In genomic region chr2:222239945-222240675, GRCh38 we compare ENCODE assay signal across 22 cellular contexts. TPM values are rescaled to one million over a fixed set of nuclear protein-coding genes. Genes with fewer than 3 reads are reported as not detected.
DNase-seq lines count a peak whose midpoint lies in the region; ATAC-seq and TF ChIP-seq lines count a peak whose summit lies in the region.
"Had no signal": no experiment of that assay in that cellular context is flagged by ENCODE, and none has a peak within 500 bp of the region (broad histone marks: within the 10 kb centered on the region; RNA-seq: fewer than 3 reads in every experiment).

No MANE protein-coding gene starts in this region.

- peaks cover 61% of the 10 kb centered on the region for H3K4me1 Mint-ChIP-seq in neural crest cell
- H3K4me1 Mint-ChIP-seq: activated B cell treated with CpG ODN at 0.5 μM for 24 hours; activated T-helper 17 cell treated with anti-CD3 and anti-CD28 coated beads, Interleukin-2, amount 50 U/mL, for 72 hours had no signal

- peaks cover 10% of the 10 kb centered on the region for H3K36me3 Mint-ChIP-seq in neural crest cell (ENCODE audit: low read depth)

- peak overlapping the region; percentile 61 for H3K27ac ChIP-seq in left ventricle myocardium inferior (replicated peaks)
- H3K27ac ChIP-seq: SJCRH30 had no signal

- ATAC-seq in HG03025 (IDR thresholded peaks at IDR 0.05; ENCODE audit: low FRiP score, unreplicated experiment): no peak
- ATAC-seq: activated T-helper 17 cell treated with anti-CD3 and anti-CD28 coated beads, Interleukin-2, amount 50 U/mL, for 72 hours had no signal

- H3K9me3 Mint-ChIP-seq in neural crest cell: no peaks in the 10 kb centered on the region
- H3K9me3 Mint-ChIP-seq: activated B cell treated with CpG ODN at 0.5 μM for 24 hours had no signal

- no peaks in the 10 kb centered on the region for H3K9me3 ChIP-seq in left ventricle myocardium inferior (replicated peaks)
- H3K9me3 ChIP-seq: Caco-2, SJCRH30 had no signal

- H3K27ac Mint-ChIP-seq in neural crest cell (ENCODE audit: unreplicated experiment): no peak overlapping the region
- H3K27ac Mint-ChIP-seq: activated B cell treated with CpG ODN at 0.5 μM for 24 hours; activated T-helper 17 cell treated with anti-CD3 and anti-CD28 coated beads, Interleukin-2, amount 50 U/mL, for 72 hours had no signal

- TF ChIP-seq CTCF in left ventricle myocardium inferior (IDR thresholded peaks at IDR 0.05; ENCODE audit: borderline replicate concordance): no peak
- no peak for TF ChIP-seq CTCF in neural crest cell (conservative IDR thresholded peaks at IDR 0.05)

- peaks cover 31% of the 10 kb centered on the region for H3K27me3 ChIP-seq in left ventricle myocardium inferior (ENCODE audit: low read depth)
- H3K27me3 ChIP-seq: SJCRH30 had no signal

- H3K4me3 ChIP-seq in left ventricle myocardium inferior: peak overlapping the region; percentile 37
- H3K4me3 ChIP-seq: SJCRH30 had no signal

- CTCF ChIA-PET in HEK293T (lab: Yijun Ruan, JAX): interaction anchor here (0.6 kb wide), 1 partner anchor 12 kb away, joined by 3 read pairs; no protein-coding TSS in a partner anchor

- intact Hi-C loops in left ventricle myocardium inferior (cut with micrococcal nuclease): no loop called here

- H3K27me3 Mint-ChIP-seq in neural crest cell (ENCODE audit: low read depth): peaks cover 74% of the 10 kb centered on the region

- DNase-seq in HEK293T (ENCODE audit: extremely low spot score) (peak; percentile 38), NCI-H748 treated with DMSO at 0.1 percent for 48 hours (lab: John Stamatoyannopoulos, UW) (peak; percentile 25), left ventricle myocardium inferior (peak; percentile 29), neural crest cell (ENCODE audit: low read depth, low spot score) (no peak), NCI-H1105 (lab: John Stamatoyannopoulos, UW) (no peak), middle frontal gyrus (ENCODE audit: extremely low spot score, low spot score) (no peak)
- DNase-seq: activated B cell treated with CpG ODN at 0.5 μM for 24 hours; activated CD8-positive, alpha-beta memory T cell treated with anti-CD3 and anti-CD28 coated beads for 24 hours; AML-193; central memory CD4-positive, alpha-beta T cell; effector memory CD4-positive, alpha-beta T cell; Karpas-422; NCI-H146; NCI-H446 treated with DMSO at 0.1 percent for 48 hours; OCI-M1; posterior cingulate gyrus; SJCRH30; T-helper 2 cell had no signal

- no peaks in the 10 kb centered on the region for H3K36me3 ChIP-seq in left ventricle myocardium inferior

- peak overlapping the region; percentile 32 for H3K4me3 Mint-ChIP-seq in neural crest cell
- H3K4me3 Mint-ChIP-seq: activated B cell treated with CpG ODN at 0.5 μM for 24 hours; activated T-helper 17 cell treated with anti-CD3 and anti-CD28 coated beads, Interleukin-2, amount 50 U/mL, for 72 hours had no signal

- POLR2A ChIA-PET in HEK293T (lab: Yijun Ruan, JAX): no interaction called here

- peaks cover 11% of the 10 kb centered on the region for H3K4me1 ChIP-seq in left ventricle myocardium inferior
- H3K4me1 ChIP-seq: Caco-2, SJCRH30 had no signal

TF ChIP-seq in HEK293T, 16 proteins besides CTCF, POLR2A, EP300 and RAD21:
- peak; percentile 50 for TF ChIP-seq L3MBTL2 (conservative IDR thresholded peaks at IDR 0.05)
- TF ChIP-seq FOXK2 (IDR thresholded peaks at IDR 0.05): no peak

RNA-seq across cellular contexts. Expression of gene PAX3, which starts 58.7 kb away (rescaled TPM):
- total RNA-seq in left ventricle myocardium inferior (0.30 TPM), neural crest cell (52.1 and 52.2 TPM in 2 replicates)
- total RNA-seq: activated B cell treated with CpG ODN at 0.5 μM for 24 hours; activated T-helper 17 cell treated with anti-CD3 and anti-CD28 coated beads, Interleukin-2, amount 50 U/mL, for 72 hours; Caco-2; liver had no signal

Comparison
In these comparisons a context has a peak if more than half of its experiments do, and no peak if none do; other contexts are left out.
1. DNase-seq: peak in HEK293T (single experiment), NCI-H748 treated with DMSO at 0.1 percent for 48 hours (single experiment) and left ventricle myocardium inferior (single experiment); none in neural crest cell (single experiment), NCI-H1105 (single experiment) and middle frontal gyrus (single experiment).
2. RNA of gene PAX3, which starts 58.7 kb away (total RNA-seq): 52.1 to 52.2 TPM in neural crest cell; 0.30 TPM in left ventricle myocardium inferior (single experiment); every median in the first group is over 10 times any median in the second.